Comparison of ENCODE assay signal across 15 cellular contexts in genomic region chr12:101666017-101666728, GRCh38.
"Had no signal": no experiment of that assay in that cellular context is flagged by ENCODE, and none has a peak within 500 bp of the region (broad histone marks: within the 10 kb centered on the region; RNA-seq: fewer than 3 reads in every experiment).

No MANE protein-coding gene starts in this region.

- H3K9ac ChIP-seq: neural progenitor cell had no signal

- H3K79me2 ChIP-seq: hepatocyte had no signal

- H3K4me3 ChIP-seq: gastroesophageal sphincter, hepatocyte, neural progenitor cell, thoracic aorta had no signal

- H3K36me3 ChIP-seq: gastroesophageal sphincter, neural progenitor cell, thoracic aorta had no signal

- H2AFZ ChIP-seq: hepatocyte, neural progenitor cell had no signal

- H3K4me1 ChIP-seq: gastroesophageal sphincter, neural progenitor cell had no signal

- H3K9me3 ChIP-seq: gastroesophageal sphincter, thoracic aorta had no signal

- DNase-seq: activated CD4-positive, CD25-positive, alpha-beta regulatory T cell; activated effector memory CD4-positive, alpha-beta T cell treated with Interleukin-2 at 50 U/mL for 16 hours; activated T-cell treated with anti-CD3 and anti-CD28 coated beads, Interleukin-2, amount 50 U/mL, for 1 hour; amniotic stem cell; effector CD4-positive, alpha-beta T cell; kidney; left ventricle myocardium superior; mesendoderm; right cardiac atrium; stimulated activated naive CD4-positive, alpha-beta T cell treated with Interleukin-2 at 50 U/mL for 16 hours; T-helper 2 cell had no signal

- H3K4me2 ChIP-seq: hepatocyte, neural progenitor cell had no signal

- H3K27me3 ChIP-seq: hepatocyte, neural progenitor cell had no signal

- H3K27ac ChIP-seq: gastroesophageal sphincter, hepatocyte, neural progenitor cell, thoracic aorta had no signal
